Comparison of ENCODE assay signal across 9 cellular contexts in genomic region chr10:33330543-33331019, GRCh38. TPM values are rescaled to one million over a fixed set of nuclear protein-coding genes. Genes with fewer than 3 reads are reported as not detected.
DNase-seq lines count a peak whose midpoint lies in the region; ATAC-seq and TF ChIP-seq lines count a peak whose summit lies in the region.
"Had no signal": no experiment of that assay in that cellular context is flagged by ENCODE, and none has a peak within 500 bp of the region (broad histone marks: within the 10 kb centered on the region; RNA-seq: fewer than 3 reads in every experiment).

No MANE protein-coding gene starts in this region.

- DNase-seq in NCI-H1105 (lab: John Stamatoyannopoulos, UW) (peak; percentile 38), T-helper 17 cell (peak; percentile 49 to 63 (median 55)), anterior cingulate cortex (lab: John Stamatoyannopoulos, UW) (peak in 57 of 58 donors; percentile 4 to 87 (median 65)), right atrium auricular region (ENCODE audit: low spot score) (peak; percentile 91), retinal pigment epithelial cell (ENCODE audit: low read depth) (no peak)

- H3K36me3 Mint-ChIP-seq in T-helper 17 cell (ENCODE audit: low read depth): no peaks in the 10 kb centered on the region
- H3K36me3 Mint-ChIP-seq: IgD-negative memory B cell had no signal

- H3K27me3 ChIP-seq in right atrium auricular region: no peaks in the 10 kb centered on the region

- H3K4me1 Mint-ChIP-seq in T-helper 17 cell: peaks cover 18% of the 10 kb centered on the region

- H3K27me3 Mint-ChIP-seq in T-helper 17 cell: peaks cover 66% of the 10 kb centered on the region

- H3K4me3 Mint-ChIP-seq in T-helper 17 cell: no peak overlapping the region
- H3K4me3 Mint-ChIP-seq: IgD-negative memory B cell had no signal

- H3K9me3 ChIP-seq in T-helper 17 cell (ENCODE audit: control insufficient read depth, low read length, poor library complexity, severe bottlenecking) (no peaks in the 10 kb centered on the region), right atrium auricular region (no peaks in the 10 kb centered on the region)

- H3K27ac Mint-ChIP-seq in T-helper 17 cell: no peak overlapping the region
- H3K27ac Mint-ChIP-seq: IgD-negative memory B cell had no signal

- TF ChIP-seq CTCF in C4-2B (conservative IDR thresholded peaks at IDR 0.05): peak; percentile 96
- peak; percentile 85 to 93 for TF ChIP-seq CTCF in right atrium auricular region (IDR thresholded peaks at IDR 0.05)
- TF ChIP-seq CTCF in retinal pigment epithelial cell (conservative IDR thresholded peaks at IDR 0.05; ENCODE audit: low read depth, low read length): peak; percentile 95

- H3K4me1 ChIP-seq in right atrium auricular region: peaks cover 0 to 48% of the 10 kb centered on the region in 2 donors

- peak overlapping the region; percentile 60 to 91 for H3K4me3 ChIP-seq in right atrium auricular region
- no peak overlapping the region for H3K4me3 ChIP-seq in retinal pigment epithelial cell (ENCODE audit: low read length)

- H3K27ac ChIP-seq in C4-2B (no peak overlapping the region; the same call in 1 of the 2 replicates), right atrium auricular region (peak overlapping the region; percentile 95 to 97)

- peak; percentile 69 for ATAC-seq in GM21526 (IDR thresholded peaks at IDR 0.05; ENCODE audit: low FRiP score, unreplicated experiment)
- peak; percentile 61 for ATAC-seq in T-helper 17 cell
- ATAC-seq in GM19452 (IDR thresholded peaks at IDR 0.05; ENCODE audit: unreplicated experiment): no peak

- peaks cover 18% of the 10 kb centered on the region for H3K36me3 ChIP-seq in right atrium auricular region

RNA-seq across cellular contexts. Expression of gene NRP1, which starts 3.9 kb away (rescaled TPM):
- total RNA-seq in T-helper 17 cell: under 1 TPM; 0.15 to 0.47 TPM
- total RNA-seq in right atrium auricular region: 10 to 100 TPM; 54.6 to 83.1 TPM

Comparison
In these comparisons a context has a peak if more than half of its experiments do, and no peak if none do; other contexts are left out.
1. RNA of gene NRP1, which starts 3.9 kb away (total RNA-seq): 54.6 to 83.1 TPM in right atrium auricular region; 0.15 to 0.47 TPM in T-helper 17 cell; every median in the first group is over 10 times any median in the second.
2. Peak in every context shown above with its lines, with median percentiles within 50 percentile points of each other: CTCF ChIP-seq.